In genomic region chr6:43478008-43478372, GRCh38 we compare ENCODE assay signal across 9 cellular contexts. TPM values are rescaled to one million over a fixed set of nuclear protein-coding genes. Genes with fewer than 3 reads are reported as not detected.
A peak's percentile ranks its signal among the peaks of the same experiment; 100 is the strongest.
DNase-seq lines count a peak whose midpoint lies in the region; ATAC-seq, FAIRE-seq and TF ChIP-seq lines count a peak whose summit lies in the region.
"Had no signal": no experiment of that assay in that cellular context is flagged by ENCODE, and none has a peak within 500 bp of the region (broad histone marks: within the 10 kb centered on the region; RNA-seq: fewer than 3 reads in every experiment).

No MANE protein-coding gene starts in this region.

- no peak for TF ChIP-seq EP300 in transverse colon (IDR thresholded peaks at IDR 0.05; ENCODE audit: low read depth)

- H3K27ac ChIP-seq in left lung (peak overlapping the region in 1 of 2 donors; percentile 75), transverse colon (peak overlapping the region; percentile 81 to 87 (median 84))

- H3K36me3 ChIP-seq in left lung (no peaks in the 10 kb centered on the region), transverse colon (no peaks in the 10 kb centered on the region)

- peak overlapping the region; percentile 88 for H3K27ac Mint-ChIP-seq in activated naive CD4-positive, alpha-beta T cell treated with anti-CD3 and anti-CD28 coated beads, Interleukin-2, amount 50 U/mL, for 24 hours
- peak overlapping the region; percentile 85 for H3K27ac Mint-ChIP-seq in activated naive CD8-positive, alpha-beta T cell

- H3K27me3 Mint-ChIP-seq in activated naive CD4-positive, alpha-beta T cell treated with anti-CD3 and anti-CD28 coated beads, Interleukin-2, amount 50 U/mL, for 24 hours = no peaks in the 10 kb centered on the region
- no peaks in the 10 kb centered on the region for H3K27me3 Mint-ChIP-seq in activated naive CD8-positive, alpha-beta T cell

- no peaks in the 10 kb centered on the region for H3K9me3 Mint-ChIP-seq in activated naive CD4-positive, alpha-beta T cell treated with anti-CD3 and anti-CD28 coated beads, Interleukin-2, amount 50 U/mL, for 24 hours
- no peaks in the 10 kb centered on the region for H3K9me3 Mint-ChIP-seq in activated naive CD8-positive, alpha-beta T cell (ENCODE audit: low read depth)

- ATAC-seq in left lung = no peak

- H3K4me3 ChIP-seq in left lung (peak overlapping the region; percentile 57 to 70), transverse colon (peak overlapping the region; percentile 65 to 78 (median 76))

- TF ChIP-seq CTCF in left lung (IDR thresholded peaks at IDR 0.05) (no peak), transverse colon (IDR thresholded peaks at IDR 0.05) (no peak)

- in situ Hi-C loops in transverse colon (cut with MboI; ENCODE audit: low pct_ligation_motif_present in 1 of 4, low pct_unique_long_range_greater_than_20kb in 1 of 4, low sequenced_read_pairs in 3 of 4) = no loop called here

- H3K4me1 Mint-ChIP-seq in activated naive CD4-positive, alpha-beta T cell treated with anti-CD3 and anti-CD28 coated beads, Interleukin-2, amount 50 U/mL, for 24 hours = peaks cover 53% of the 10 kb centered on the region
- peaks cover 51% of the 10 kb centered on the region for H3K4me1 Mint-ChIP-seq in activated naive CD8-positive, alpha-beta T cell (ENCODE audit: low read depth)

- H3K9me3 ChIP-seq in left lung (no peaks in the 10 kb centered on the region), transverse colon (no peaks in the 10 kb centered on the region)

- peak overlapping the region; percentile 94 for H3K4me3 Mint-ChIP-seq in activated naive CD4-positive, alpha-beta T cell treated with anti-CD3 and anti-CD28 coated beads, Interleukin-2, amount 50 U/mL, for 24 hours
- H3K4me3 Mint-ChIP-seq in activated naive CD8-positive, alpha-beta T cell = peak overlapping the region; percentile 89

- FAIRE-seq in RCC 7860 (lab: Jason Lieb, UNC) = no peak

- peaks cover 12 to 25% of the 10 kb centered on the region in 2 donors for H3K4me1 ChIP-seq in left lung
- peaks cover 7 to 22% (median 13%) of the 10 kb centered on the region in 4 donors for H3K4me1 ChIP-seq in transverse colon

- TF ChIP-seq POLR2A in transverse colon (IDR thresholded peaks at IDR 0.05) = no peak

- intact Hi-C loops in left lung (cut with DNase I) = no loop called here
- intact Hi-C loops in transverse colon (cut with DNase I; ENCODE audit: low total_unique reads) = no loop called here

- no peak for DNase-seq in activated naive CD4-positive, alpha-beta T cell (lab: John Stamatoyannopoulos, UW)
- DNase-seq in left lung (no peak), transverse colon (no peak), RCC 7860 (ENCODE audit: low spot score) (no peak), SKM-1 (lab: John Stamatoyannopoulos, UW; ENCODE audit: unreplicated experiment) (no peak)
- no peak for DNase-seq in stimulated activated CD4-positive, alpha-beta T cell treated with anti-CD3 and anti-CD28 coated beads, Interleukin-4, amount 100 ng/mL, for 4 hours

- H3K36me3 Mint-ChIP-seq in activated naive CD4-positive, alpha-beta T cell treated with anti-CD3 and anti-CD28 coated beads, Interleukin-2, amount 50 U/mL, for 24 hours = no peaks in the 10 kb centered on the region
- peaks cover 2% of the 10 kb centered on the region for H3K36me3 Mint-ChIP-seq in activated naive CD8-positive, alpha-beta T cell

- 19% methylated on average over 3 of the region's 3 CpGs; no CpG with 5 or more reads in 1 of the 2 donors for WGBS in transverse colon (ENCODE audit: low coverage in 1 of 2), 2 donors

- no peaks in the 10 kb centered on the region for H3K27me3 ChIP-seq in left lung
- H3K27me3 ChIP-seq in transverse colon = no peaks in the 10 kb centered on the region

RNA-seq across cellular contexts. Expression of gene TJAP1, which starts 0.6 kb away (rescaled TPM):
- total RNA-seq in left lung (10 to 100 TPM; 24.5 to 27.9 TPM), transverse colon (10 to 100 TPM; 10.9 to 22.4 (median 17.9) TPM)

RNA-seq across cellular contexts. Expression of gene DLK2, which starts 22.6 kb away (rescaled TPM):
- total RNA-seq in left lung (1 to 10 TPM in 1 of 2 donors, under 1 TPM in 1; 0.93 to 1.0 TPM), transverse colon (1 to 10 TPM in 1 of 4 donors, under 1 TPM in 1, not detected in 2; 0.95 to 1.1 TPM)
- total RNA-seq: subcutaneous adipose tissue had no signal

RNA-seq across cellular contexts. Expression of gene LRRC73, which starts 32.2 kb away (rescaled TPM):
- total RNA-seq in left lung = 1 to 10 TPM in 1 of 2 donors, under 1 TPM in 1; 0.52 to 1.5 TPM
- total RNA-seq in transverse colon = under 1 TPM in 2 of 4 donors, not detected in 2; 0.60 to 0.96 TPM

RNA-seq across cellular contexts. Expression of gene YIPF3, which starts 38.7 kb away (rescaled TPM):
- 100 to 1,000 TPM; 101 to 128 TPM for total RNA-seq in left lung
- total RNA-seq in transverse colon = 100 to 1,000 TPM in 3 of 4 donors, 10 to 100 TPM in 1; 83.4 to 146 (median 103) TPM

RNA-seq across cellular contexts. Expression of gene POLR1C, which starts 38.9 kb away (rescaled TPM):
- total RNA-seq in left lung (10 to 100 TPM; 31.9 to 46.3 TPM), transverse colon (10 to 100 TPM in 3 of 4 donors, 1 to 10 TPM in 1; 7.4 to 24.7 (median 15.5) TPM)
